In the genomic region with DNA sequence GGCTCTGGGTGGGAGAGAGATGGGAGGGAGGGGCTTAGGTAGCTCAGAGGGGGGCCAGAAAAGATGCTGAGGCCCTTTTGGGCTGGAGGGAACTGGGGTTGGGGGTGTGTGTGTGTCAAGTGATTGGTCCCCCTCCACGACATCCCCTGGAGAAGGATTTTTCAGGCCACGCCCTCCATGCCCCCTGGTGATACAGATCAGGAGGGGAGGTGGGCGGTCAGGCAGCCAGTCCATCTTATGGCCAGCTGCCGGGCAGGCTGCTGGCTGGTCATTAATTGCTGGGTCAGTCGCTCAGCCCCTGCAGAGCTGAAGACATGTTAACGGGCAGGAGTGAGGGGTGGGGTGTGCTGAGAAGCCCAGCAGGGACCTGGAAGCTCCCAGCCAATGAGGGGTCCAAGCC, we compare ENCODE assay signal across 1 cellular context.
TF ChIP-seq lines count a peak whose summit lies in the region.

No MANE protein-coding gene starts in this region.

TF ChIP-seq in WTC11, 78 proteins besides CTCF, POLR2A, EP300 and RAD21 (continued from another document):
- TF ChIP-seq, protein P1, sequence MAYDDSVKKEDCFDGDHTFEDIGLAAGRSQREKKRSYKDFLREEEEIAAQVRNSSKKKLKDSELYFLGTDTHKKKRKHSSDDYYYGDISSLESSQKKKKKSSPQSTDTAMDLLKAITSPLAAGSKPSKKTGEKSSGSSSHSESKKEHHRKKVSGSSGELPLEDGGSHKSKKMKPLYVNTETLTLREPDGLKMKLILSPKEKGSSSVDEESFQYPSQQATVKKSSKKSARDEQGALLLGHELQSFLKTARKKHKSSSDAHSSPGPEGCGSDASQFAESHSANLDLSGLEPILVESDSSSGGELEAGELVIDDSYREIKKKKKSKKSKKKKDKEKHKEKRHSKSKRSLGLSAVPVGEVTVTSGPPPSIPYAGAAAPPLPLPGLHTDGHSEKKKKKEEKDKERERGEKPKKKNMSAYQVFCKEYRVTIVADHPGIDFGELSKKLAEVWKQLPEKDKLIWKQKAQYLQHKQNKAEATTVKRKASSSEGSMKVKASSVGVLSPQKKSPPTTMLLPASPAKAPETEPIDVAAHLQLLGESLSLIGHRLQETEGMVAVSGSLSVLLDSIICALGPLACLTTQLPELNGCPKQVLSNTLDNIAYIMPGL (CRISPR knock-in tag; IDR thresholded peaks at IDR 0.05): no peak
- TF ChIP-seq RELA (CRISPR knock-in tag; IDR thresholded peaks at IDR 0.05; ENCODE audit: borderline replicate concordance) (no peak), CREB1 (CRISPR knock-in tag; IDR thresholded peaks at IDR 0.05) (no peak), HMGA2 (CRISPR knock-in tag; IDR thresholded peaks at IDR 0.05) (no peak), MYBL2 (CRISPR knock-in tag; IDR thresholded peaks at IDR 0.05) (no peak), ZBTB21 (CRISPR knock-in tag; IDR thresholded peaks at IDR 0.05; ENCODE audit: borderline replicate concordance) (no peak), JUN (CRISPR knock-in tag; IDR thresholded peaks at IDR 0.05) (no peak), SP1 (CRISPR knock-in tag; conservative IDR thresholded peaks at IDR 0.05) (no peak), IRF2 (CRISPR knock-in tag; IDR thresholded peaks at IDR 0.05; ENCODE audit: borderline replicate concordance, low read depth) (no peak)
- TF ChIP-seq, protein P2, sequence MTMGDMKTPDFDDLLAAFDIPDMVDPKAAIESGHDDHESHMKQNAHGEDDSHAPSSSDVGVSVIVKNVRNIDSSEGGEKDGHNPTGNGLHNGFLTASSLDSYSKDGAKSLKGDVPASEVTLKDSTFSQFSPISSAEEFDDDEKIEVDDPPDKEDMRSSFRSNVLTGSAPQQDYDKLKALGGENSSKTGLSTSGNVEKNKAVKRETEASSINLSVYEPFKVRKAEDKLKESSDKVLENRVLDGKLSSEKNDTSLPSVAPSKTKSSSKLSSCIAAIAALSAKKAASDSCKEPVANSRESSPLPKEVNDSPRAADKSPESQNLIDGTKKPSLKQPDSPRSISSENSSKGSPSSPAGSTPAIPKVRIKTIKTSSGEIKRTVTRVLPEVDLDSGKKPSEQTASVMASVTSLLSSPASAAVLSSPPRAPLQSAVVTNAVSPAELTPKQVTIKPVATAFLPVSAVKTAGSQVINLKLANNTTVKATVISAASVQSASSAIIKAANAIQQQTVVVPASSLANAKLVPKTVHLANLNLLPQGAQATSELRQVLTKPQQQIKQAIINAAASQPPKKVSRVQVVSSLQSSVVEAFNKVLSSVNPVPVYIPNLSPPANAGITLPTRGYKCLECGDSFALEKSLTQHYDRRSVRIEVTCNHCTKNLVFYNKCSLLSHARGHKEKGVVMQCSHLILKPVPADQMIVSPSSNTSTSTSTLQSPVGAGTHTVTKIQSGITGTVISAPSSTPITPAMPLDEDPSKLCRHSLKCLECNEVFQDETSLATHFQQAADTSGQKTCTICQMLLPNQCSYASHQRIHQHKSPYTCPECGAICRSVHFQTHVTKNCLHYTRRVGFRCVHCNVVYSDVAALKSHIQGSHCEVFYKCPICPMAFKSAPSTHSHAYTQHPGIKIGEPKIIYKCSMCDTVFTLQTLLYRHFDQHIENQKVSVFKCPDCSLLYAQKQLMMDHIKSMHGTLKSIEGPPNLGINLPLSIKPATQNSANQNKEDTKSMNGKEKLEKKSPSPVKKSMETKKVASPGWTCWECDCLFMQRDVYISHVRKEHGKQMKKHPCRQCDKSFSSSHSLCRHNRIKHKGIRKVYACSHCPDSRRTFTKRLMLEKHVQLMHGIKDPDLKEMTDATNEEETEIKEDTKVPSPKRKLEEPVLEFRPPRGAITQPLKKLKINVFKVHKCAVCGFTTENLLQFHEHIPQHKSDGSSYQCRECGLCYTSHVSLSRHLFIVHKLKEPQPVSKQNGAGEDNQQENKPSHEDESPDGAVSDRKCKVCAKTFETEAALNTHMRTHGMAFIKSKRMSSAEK (CRISPR knock-in tag; IDR thresholded peaks at IDR 0.05; ENCODE audit: borderline replicate concordance): no peak
- TF ChIP-seq, protein P3, sequence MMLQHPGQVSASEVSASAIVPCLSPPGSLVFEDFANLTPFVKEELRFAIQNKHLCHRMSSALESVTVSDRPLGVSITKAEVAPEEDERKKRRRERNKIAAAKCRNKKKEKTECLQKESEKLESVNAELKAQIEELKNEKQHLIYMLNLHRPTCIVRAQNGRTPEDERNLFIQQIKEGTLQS (CRISPR knock-in tag; conservative IDR thresholded peaks at IDR 0.05): no peak
- TF ChIP-seq, protein P4, sequence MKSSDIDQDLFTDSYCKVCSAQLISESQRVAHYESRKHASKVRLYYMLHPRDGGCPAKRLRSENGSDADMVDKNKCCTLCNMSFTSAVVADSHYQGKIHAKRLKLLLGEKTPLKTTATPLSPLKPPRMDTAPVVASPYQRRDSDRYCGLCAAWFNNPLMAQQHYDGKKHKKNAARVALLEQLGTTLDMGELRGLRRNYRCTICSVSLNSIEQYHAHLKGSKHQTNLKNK (CRISPR knock-in tag; IDR thresholded peaks at IDR 0.05): no peak
